Comparison of ENCODE assay signal across 24 cellular contexts in genomic region chr13:28379371-28380083, GRCh38.
A peak's percentile ranks its signal among the peaks of the same experiment; 100 is the strongest.
DNase-seq lines count a peak whose midpoint lies in the region; ATAC-seq and TF ChIP-seq lines count a peak whose summit lies in the region.
"Had no signal": no experiment of that assay in that cellular context is flagged by ENCODE, and none has a peak within 500 bp of the region (broad histone marks: within the 10 kb centered on the region; RNA-seq: fewer than 3 reads in every experiment).

No MANE protein-coding gene starts in this region.

- H3K27me3 Mint-ChIP-seq in WTC11 (ENCODE audit: low read depth), result no peaks in the 10 kb centered on the region

- H3K4me1 ChIP-seq in left ventricle myocardium inferior, result peaks cover 35% of the 10 kb centered on the region
- no peaks in the 10 kb centered on the region for H3K4me1 ChIP-seq in right lobe of liver
- H3K4me1 ChIP-seq in thyroid gland, result peaks cover 17 to 19% of the 10 kb centered on the region in 2 donors
- H3K4me1 ChIP-seq: BLaER1 had no signal

- WGBS in right lobe of liver (ENCODE audit: insufficient coverage, low coverage, low lambda C conversion rate, missing lambda C conversion rate), result 67% methylated on average over 10 of the region's 12 CpGs
- WGBS in thyroid gland, 2 donors, result 47 to 66% methylated on average over 12 of the region's 12 CpGs

- no peaks in the 10 kb centered on the region for H3K9me3 Mint-ChIP-seq in WTC11
- H3K9me3 Mint-ChIP-seq: CD4-positive, CD25-positive, alpha-beta regulatory T cell had no signal

- ATAC-seq in WTC11 (peak; percentile 53; the same call in 1 of the 2 replicates), right lobe of liver (peak in 3 of 4 donors; percentile 12 to 43 (median 41)), GM21360 (IDR thresholded peaks at IDR 0.05; ENCODE audit: unreplicated experiment) (no peak)
- ATAC-seq: PC-3 had no signal

- TF ChIP-seq CTCF in left ventricle myocardium inferior (IDR thresholded peaks at IDR 0.05; ENCODE audit: borderline replicate concordance) (no peak), WTC11 (IDR thresholded peaks at IDR 0.05) (no peak), right lobe of liver (IDR thresholded peaks at IDR 0.05) (no peak), thyroid gland (IDR thresholded peaks at IDR 0.05) (no peak)

- no peaks in the 10 kb centered on the region for H3K27me3 ChIP-seq in left ventricle myocardium inferior (ENCODE audit: low read depth)
- no peaks in the 10 kb centered on the region for H3K27me3 ChIP-seq in right lobe of liver
- no peaks in the 10 kb centered on the region for H3K27me3 ChIP-seq in thyroid gland
- H3K27me3 ChIP-seq: BLaER1, MG63 had no signal

- peaks cover 45% of the 10 kb centered on the region for H3K4me1 Mint-ChIP-seq in WTC11
- H3K4me1 Mint-ChIP-seq: CD4-positive, CD25-positive, alpha-beta regulatory T cell had no signal

- no peaks in the 10 kb centered on the region for H3K9me3 ChIP-seq in left ventricle myocardium inferior (replicated peaks)
- no peaks in the 10 kb centered on the region for H3K9me3 ChIP-seq in right lobe of liver
- no peaks in the 10 kb centered on the region for H3K9me3 ChIP-seq in thyroid gland
- H3K9me3 ChIP-seq: BLaER1, MG63 had no signal

- H3K27ac Mint-ChIP-seq in WTC11, result peak overlapping the region; percentile 71
- H3K27ac Mint-ChIP-seq: CD4-positive, CD25-positive, alpha-beta regulatory T cell had no signal

- POLR2A ChIA-PET in WTC11 (lab: Charles Lee), result interaction anchor here (1.0 kb wide), 1 partner anchor 12 kb away, joined by 3 read pairs; no protein-coding TSS in a partner anchor

- H3K4me3 Mint-ChIP-seq in WTC11, result no peak overlapping the region
- H3K4me3 Mint-ChIP-seq: CD4-positive, CD25-positive, alpha-beta regulatory T cell had no signal

- H3K4me3 ChIP-seq in left ventricle myocardium inferior (no peak overlapping the region), right lobe of liver (no peak overlapping the region), thyroid gland (replicated peaks in 1 of 3) (no peak overlapping the region)
- H3K4me3 ChIP-seq: BLaER1, MG63 had no signal

- TF ChIP-seq POLR2A in right lobe of liver (IDR thresholded peaks at IDR 0.05), result no peak
- TF ChIP-seq POLR2A in thyroid gland (IDR thresholded peaks at IDR 0.05), result no peak

- DNase-seq in left ventricle myocardium inferior (no peak), cardiac septum (ENCODE audit: low spot score) (no peak), WTC11 (ENCODE audit: low spot score) (no peak), right lobe of liver (no peak), thyroid gland (peak; percentile 21 to 58), epidermal melanocyte (ENCODE audit: insufficient read length, low spot score) (no peak), mucosa of gallbladder (ENCODE audit: low spot score) (no peak)
- DNase-seq: CD4-positive, CD25-positive, alpha-beta regulatory T cell; DMS153; DND-41; H7; KBM-7; MG63; NCI-H1105 treated with DMSO at 0.1 percent for 48 hours; NCI-H146; NCI-H1930; NCI-H2107; NCI-H446; NCI-H524 treated with DMSO at 0.1 percent for 48 hours; NCI-H774; NK-92 treated with Interleukin-12 subunit alpha and Interleukin-12 subunit beta, amount 100 ng/mL, for 24 hours; PC-3 had no signal

- H3K27ac ChIP-seq in left ventricle myocardium inferior (replicated peaks), result peak overlapping the region; percentile 33
- H3K27ac ChIP-seq in right lobe of liver, result no peak overlapping the region
- H3K27ac ChIP-seq in thyroid gland, result no peak overlapping the region
- H3K27ac ChIP-seq: BLaER1 had no signal

- peaks cover 26% of the 10 kb centered on the region for H3K36me3 ChIP-seq in left ventricle myocardium inferior
- no peaks in the 10 kb centered on the region for H3K36me3 ChIP-seq in right lobe of liver
- H3K36me3 ChIP-seq in thyroid gland, result no peaks in the 10 kb centered on the region
- H3K36me3 ChIP-seq: MG63 had no signal

- peaks cover 26% of the 10 kb centered on the region for H3K36me3 Mint-ChIP-seq in WTC11
- H3K36me3 Mint-ChIP-seq: CD4-positive, CD25-positive, alpha-beta regulatory T cell had no signal

- CTCF ChIA-PET in WTC11 (lab: Charles Lee), result interaction anchor here (1.0 kb wide), 1 partner anchor 417 kb away, joined by 3 read pairs; no protein-coding TSS in a partner anchor

- intact Hi-C loops in left ventricle myocardium inferior (cut with micrococcal nuclease), result no loop called here
- intact Hi-C loops in cardiac septum (cut with DNase I), result no loop called here
- intact Hi-C loops in right lobe of liver (cut with DNase I), result no loop called here
- intact Hi-C loops in thyroid gland (cut with DNase I), result no loop called here

TF ChIP-seq in WTC11, 78 proteins besides CTCF, POLR2A, EP300 and RAD21:
- TF ChIP-seq FOXK1 (CRISPR knock-in tag; IDR thresholded peaks at IDR 0.05), result no peak
- no peak for TF ChIP-seq PRRX2 (CRISPR knock-in tag; IDR thresholded peaks at IDR 0.05)
- no peak for TF ChIP-seq ZNF396 (CRISPR knock-in tag; IDR thresholded peaks at IDR 0.05; ENCODE audit: borderline replicate concordance)
- no peak for TF ChIP-seq ZNF232 (CRISPR knock-in tag; IDR thresholded peaks at IDR 0.05)
- no peak for TF ChIP-seq E2F5 (CRISPR knock-in tag; IDR thresholded peaks at IDR 0.05)
- TF ChIP-seq FOXP4 (CRISPR knock-in tag; IDR thresholded peaks at IDR 0.05), result no peak

Comparison
In these comparisons a context has a peak if more than half of its experiments do, and no peak if none do; other contexts are left out.
1. DNase-seq: peak in thyroid gland (2 of 2); none in left ventricle myocardium inferior (single experiment), cardiac septum (single experiment), WTC11 (single experiment), right lobe of liver (0 of 3), epidermal melanocyte (single experiment) and mucosa of gallbladder (single experiment).